Comparison of ENCODE assay signal across 1 cellular context in the genomic region with DNA sequence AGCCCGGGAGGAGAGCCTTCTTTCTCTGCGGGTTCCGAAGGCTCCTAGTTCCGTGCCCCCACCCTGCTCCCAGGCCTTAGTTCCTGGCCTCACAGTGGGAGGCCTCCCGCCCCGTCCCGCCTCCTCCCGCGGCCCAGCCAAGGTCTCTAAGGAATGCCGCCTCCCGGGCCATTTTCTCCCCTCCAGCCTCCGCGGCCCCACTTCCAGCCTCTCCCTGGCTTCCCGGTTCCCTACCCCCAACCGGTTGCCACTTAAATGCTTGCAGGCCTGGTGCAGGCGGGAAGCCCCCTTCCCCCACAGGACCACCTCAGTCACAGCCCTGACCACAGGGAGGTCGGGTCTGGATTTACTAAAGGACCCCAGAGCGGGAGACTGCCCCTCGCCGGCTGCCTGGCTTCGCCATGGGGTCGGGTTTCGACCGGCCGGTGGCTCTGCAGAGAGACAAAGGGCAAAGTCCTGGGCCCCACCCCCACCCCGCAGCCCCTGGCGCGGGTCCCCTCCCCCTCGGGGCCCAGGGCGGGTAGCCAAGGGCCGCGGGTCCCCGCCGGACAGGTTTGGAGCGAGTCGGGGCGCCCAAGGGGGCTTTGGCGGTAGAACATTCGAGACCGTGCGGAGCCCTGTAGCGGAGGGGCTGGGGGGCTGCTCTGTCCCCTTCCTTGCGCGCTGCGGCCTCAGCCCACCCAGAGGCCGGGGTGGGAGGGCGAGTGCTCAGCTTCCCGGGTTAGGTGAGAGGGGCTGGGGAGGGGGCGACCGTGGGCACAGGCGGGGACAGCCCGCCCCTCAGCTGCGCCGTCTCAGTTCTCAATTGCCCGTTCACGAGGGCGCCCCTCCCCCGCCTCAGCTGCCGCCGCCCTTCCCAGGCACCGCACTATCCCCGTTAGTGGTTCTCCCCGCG.
TF ChIP-seq lines count a peak whose summit lies in the region.

No MANE protein-coding gene starts in this region.

TF ChIP-seq in WTC11, 78 proteins besides CTCF, POLR2A, EP300 and RAD21 (continued from another document and continues in another):
- TF ChIP-seq, protein P1, sequence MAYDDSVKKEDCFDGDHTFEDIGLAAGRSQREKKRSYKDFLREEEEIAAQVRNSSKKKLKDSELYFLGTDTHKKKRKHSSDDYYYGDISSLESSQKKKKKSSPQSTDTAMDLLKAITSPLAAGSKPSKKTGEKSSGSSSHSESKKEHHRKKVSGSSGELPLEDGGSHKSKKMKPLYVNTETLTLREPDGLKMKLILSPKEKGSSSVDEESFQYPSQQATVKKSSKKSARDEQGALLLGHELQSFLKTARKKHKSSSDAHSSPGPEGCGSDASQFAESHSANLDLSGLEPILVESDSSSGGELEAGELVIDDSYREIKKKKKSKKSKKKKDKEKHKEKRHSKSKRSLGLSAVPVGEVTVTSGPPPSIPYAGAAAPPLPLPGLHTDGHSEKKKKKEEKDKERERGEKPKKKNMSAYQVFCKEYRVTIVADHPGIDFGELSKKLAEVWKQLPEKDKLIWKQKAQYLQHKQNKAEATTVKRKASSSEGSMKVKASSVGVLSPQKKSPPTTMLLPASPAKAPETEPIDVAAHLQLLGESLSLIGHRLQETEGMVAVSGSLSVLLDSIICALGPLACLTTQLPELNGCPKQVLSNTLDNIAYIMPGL (CRISPR knock-in tag; IDR thresholded peaks at IDR 0.05) = 0 out of 2 replicates have a peak, but pooled peaks have one; percentile 23
- TF ChIP-seq PRRX2 (CRISPR knock-in tag; IDR thresholded peaks at IDR 0.05) = 0 out of 2 replicates have a peak, but pooled peaks have one; percentile 6
- TF ChIP-seq ZNF219 (CRISPR knock-in tag; IDR thresholded peaks at IDR 0.05; ENCODE audit: borderline replicate concordance) = no peak
- TF ChIP-seq, protein P2, sequence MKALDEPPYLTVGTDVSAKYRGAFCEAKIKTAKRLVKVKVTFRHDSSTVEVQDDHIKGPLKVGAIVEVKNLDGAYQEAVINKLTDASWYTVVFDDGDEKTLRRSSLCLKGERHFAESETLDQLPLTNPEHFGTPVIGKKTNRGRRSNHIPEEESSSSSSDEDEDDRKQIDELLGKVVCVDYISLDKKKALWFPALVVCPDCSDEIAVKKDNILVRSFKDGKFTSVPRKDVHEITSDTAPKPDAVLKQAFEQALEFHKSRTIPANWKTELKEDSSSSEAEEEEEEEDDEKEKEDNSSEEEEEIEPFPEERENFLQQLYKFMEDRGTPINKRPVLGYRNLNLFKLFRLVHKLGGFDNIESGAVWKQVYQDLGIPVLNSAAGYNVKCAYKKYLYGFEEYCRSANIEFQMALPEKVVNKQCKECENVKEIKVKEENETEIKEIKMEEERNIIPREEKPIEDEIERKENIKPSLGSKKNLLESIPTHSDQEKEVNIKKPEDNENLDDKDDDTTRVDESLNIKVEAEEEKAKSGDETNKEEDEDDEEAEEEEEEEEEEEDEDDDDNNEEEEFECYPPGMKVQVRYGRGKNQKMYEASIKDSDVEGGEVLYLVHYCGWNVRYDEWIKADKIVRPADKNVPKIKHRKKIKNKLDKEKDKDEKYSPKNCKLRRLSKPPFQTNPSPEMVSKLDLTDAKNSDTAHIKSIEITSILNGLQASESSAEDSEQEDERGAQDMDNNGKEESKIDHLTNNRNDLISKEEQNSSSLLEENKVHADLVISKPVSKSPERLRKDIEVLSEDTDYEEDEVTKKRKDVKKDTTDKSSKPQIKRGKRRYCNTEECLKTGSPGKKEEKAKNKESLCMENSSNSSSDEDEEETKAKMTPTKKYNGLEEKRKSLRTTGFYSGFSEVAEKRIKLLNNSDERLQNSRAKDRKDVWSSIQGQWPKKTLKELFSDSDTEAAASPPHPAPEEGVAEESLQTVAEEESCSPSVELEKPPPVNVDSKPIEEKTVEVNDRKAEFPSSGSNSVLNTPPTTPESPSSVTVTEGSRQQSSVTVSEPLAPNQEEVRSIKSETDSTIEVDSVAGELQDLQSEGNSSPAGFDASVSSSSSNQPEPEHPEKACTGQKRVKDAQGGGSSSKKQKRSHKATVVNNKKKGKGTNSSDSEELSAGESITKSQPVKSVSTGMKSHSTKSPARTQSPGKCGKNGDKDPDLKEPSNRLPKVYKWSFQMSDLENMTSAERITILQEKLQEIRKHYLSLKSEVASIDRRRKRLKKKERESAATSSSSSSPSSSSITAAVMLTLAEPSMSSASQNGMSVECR (CRISPR knock-in tag; IDR thresholded peaks at IDR 0.05; ENCODE audit: borderline replicate concordance) = 0 out of 2 replicates have a peak, but pooled peaks have one; percentile 45
- peak; percentile 59 for TF ChIP-seq ETV6 (CRISPR knock-in tag; IDR thresholded peaks at IDR 0.05)
- no peak for TF ChIP-seq CREM (CRISPR knock-in tag; IDR thresholded peaks at IDR 0.05)
- TF ChIP-seq SMAD3 (CRISPR knock-in tag; IDR thresholded peaks at IDR 0.05; ENCODE audit: borderline replicate concordance) = no peak
- TF ChIP-seq ZNF317 (CRISPR knock-in tag; IDR thresholded peaks at IDR 0.05; ENCODE audit: borderline replicate concordance, low read depth) = no peak
- peak; percentile 8 for TF ChIP-seq SP1 (CRISPR knock-in tag; conservative IDR thresholded peaks at IDR 0.05)
- no peak for TF ChIP-seq JAZF1 (CRISPR knock-in tag; IDR thresholded peaks at IDR 0.05)
- TF ChIP-seq, protein P3, sequence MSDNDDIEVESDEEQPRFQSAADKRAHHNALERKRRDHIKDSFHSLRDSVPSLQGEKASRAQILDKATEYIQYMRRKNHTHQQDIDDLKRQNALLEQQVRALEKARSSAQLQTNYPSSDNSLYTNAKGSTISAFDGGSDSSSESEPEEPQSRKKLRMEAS (CRISPR knock-in tag; IDR thresholded peaks at IDR 0.05) = peak; percentile 49; the same call in 1 of the 2 replicates
- TF ChIP-seq, protein P4, sequence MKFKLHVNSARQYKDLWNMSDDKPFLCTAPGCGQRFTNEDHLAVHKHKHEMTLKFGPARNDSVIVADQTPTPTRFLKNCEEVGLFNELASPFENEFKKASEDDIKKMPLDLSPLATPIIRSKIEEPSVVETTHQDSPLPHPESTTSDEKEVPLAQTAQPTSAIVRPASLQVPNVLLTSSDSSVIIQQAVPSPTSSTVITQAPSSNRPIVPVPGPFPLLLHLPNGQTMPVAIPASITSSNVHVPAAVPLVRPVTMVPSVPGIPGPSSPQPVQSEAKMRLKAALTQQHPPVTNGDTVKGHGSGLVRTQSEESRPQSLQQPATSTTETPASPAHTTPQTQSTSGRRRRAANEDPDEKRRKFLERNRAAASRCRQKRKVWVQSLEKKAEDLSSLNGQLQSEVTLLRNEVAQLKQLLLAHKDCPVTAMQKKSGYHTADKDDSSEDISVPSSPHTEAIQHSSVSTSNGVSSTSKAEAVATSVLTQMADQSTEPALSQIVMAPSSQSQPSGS (CRISPR knock-in tag; IDR thresholded peaks at IDR 0.05; ENCODE audit: borderline replicate concordance, low read depth) = no peak
- TF ChIP-seq, protein P5, sequence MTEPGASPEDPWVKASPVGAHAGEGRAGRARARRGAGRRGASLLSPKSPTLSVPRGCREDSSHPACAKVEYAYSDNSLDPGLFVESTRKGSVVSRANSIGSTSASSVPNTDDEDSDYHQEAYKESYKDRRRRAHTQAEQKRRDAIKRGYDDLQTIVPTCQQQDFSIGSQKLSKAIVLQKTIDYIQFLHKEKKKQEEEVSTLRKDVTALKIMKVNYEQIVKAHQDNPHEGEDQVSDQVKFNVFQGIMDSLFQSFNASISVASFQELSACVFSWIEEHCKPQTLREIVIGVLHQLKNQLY (CRISPR knock-in tag; IDR thresholded peaks at IDR 0.05) = no peak
- TF ChIP-seq JUN (CRISPR knock-in tag; IDR thresholded peaks at IDR 0.05) = no peak
- TF ChIP-seq, protein P6, sequence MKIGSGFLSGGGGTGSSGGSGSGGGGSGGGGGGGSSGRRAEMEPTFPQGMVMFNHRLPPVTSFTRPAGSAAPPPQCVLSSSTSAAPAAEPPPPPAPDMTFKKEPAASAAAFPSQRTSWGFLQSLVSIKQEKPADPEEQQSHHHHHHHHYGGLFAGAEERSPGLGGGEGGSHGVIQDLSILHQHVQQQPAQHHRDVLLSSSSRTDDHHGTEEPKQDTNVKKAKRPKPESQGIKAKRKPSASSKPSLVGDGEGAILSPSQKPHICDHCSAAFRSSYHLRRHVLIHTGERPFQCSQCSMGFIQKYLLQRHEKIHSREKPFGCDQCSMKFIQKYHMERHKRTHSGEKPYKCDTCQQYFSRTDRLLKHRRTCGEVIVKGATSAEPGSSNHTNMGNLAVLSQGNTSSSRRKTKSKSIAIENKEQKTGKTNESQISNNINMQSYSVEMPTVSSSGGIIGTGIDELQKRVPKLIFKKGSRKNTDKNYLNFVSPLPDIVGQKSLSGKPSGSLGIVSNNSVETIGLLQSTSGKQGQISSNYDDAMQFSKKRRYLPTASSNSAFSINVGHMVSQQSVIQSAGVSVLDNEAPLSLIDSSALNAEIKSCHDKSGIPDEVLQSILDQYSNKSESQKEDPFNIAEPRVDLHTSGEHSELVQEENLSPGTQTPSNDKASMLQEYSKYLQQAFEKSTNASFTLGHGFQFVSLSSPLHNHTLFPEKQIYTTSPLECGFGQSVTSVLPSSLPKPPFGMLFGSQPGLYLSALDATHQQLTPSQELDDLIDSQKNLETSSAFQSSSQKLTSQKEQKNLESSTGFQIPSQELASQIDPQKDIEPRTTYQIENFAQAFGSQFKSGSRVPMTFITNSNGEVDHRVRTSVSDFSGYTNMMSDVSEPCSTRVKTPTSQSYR (CRISPR knock-in tag; IDR thresholded peaks at IDR 0.05) = peak; percentile 49; the same call in 1 of the 2 replicates
- no peak for TF ChIP-seq FOXJ3 (CRISPR knock-in tag; IDR thresholded peaks at IDR 0.05; ENCODE audit: borderline replicate concordance)
- TF ChIP-seq, protein P7, sequence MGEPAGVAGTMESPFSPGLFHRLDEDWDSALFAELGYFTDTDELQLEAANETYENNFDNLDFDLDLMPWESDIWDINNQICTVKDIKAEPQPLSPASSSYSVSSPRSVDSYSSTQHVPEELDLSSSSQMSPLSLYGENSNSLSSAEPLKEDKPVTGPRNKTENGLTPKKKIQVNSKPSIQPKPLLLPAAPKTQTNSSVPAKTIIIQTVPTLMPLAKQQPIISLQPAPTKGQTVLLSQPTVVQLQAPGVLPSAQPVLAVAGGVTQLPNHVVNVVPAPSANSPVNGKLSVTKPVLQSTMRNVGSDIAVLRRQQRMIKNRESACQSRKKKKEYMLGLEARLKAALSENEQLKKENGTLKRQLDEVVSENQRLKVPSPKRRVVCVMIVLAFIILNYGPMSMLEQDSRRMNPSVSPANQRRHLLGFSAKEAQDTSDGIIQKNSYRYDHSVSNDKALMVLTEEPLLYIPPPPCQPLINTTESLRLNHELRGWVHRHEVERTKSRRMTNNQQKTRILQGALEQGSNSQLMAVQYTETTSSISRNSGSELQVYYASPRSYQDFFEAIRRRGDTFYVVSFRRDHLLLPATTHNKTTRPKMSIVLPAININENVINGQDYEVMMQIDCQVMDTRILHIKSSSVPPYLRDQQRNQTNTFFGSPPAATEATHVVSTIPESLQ (CRISPR knock-in tag; IDR thresholded peaks at IDR 0.05) = no peak
- TF ChIP-seq, protein P8, sequence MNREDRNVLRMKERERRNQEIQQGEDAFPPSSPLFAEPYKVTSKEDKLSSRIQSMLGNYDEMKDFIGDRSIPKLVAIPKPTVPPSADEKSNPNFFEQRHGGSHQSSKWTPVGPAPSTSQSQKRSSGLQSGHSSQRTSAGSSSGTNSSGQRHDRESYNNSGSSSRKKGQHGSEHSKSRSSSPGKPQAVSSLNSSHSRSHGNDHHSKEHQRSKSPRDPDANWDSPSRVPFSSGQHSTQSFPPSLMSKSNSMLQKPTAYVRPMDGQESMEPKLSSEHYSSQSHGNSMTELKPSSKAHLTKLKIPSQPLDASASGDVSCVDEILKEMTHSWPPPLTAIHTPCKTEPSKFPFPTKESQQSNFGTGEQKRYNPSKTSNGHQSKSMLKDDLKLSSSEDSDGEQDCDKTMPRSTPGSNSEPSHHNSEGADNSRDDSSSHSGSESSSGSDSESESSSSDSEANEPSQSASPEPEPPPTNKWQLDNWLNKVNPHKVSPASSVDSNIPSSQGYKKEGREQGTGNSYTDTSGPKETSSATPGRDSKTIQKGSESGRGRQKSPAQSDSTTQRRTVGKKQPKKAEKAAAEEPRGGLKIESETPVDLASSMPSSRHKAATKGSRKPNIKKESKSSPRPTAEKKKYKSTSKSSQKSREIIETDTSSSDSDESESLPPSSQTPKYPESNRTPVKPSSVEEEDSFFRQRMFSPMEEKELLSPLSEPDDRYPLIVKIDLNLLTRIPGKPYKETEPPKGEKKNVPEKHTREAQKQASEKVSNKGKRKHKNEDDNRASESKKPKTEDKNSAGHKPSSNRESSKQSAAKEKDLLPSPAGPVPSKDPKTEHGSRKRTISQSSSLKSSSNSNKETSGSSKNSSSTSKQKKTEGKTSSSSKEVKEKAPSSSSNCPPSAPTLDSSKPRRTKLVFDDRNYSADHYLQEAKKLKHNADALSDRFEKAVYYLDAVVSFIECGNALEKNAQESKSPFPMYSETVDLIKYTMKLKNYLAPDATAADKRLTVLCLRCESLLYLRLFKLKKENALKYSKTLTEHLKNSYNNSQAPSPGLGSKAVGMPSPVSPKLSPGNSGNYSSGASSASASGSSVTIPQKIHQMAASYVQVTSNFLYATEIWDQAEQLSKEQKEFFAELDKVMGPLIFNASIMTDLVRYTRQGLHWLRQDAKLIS (CRISPR knock-in tag; IDR thresholded peaks at IDR 0.05; ENCODE audit: borderline replicate concordance) = 0 out of 2 replicates have a peak, but pooled peaks have one; percentile 53
- TF ChIP-seq, protein P9, sequence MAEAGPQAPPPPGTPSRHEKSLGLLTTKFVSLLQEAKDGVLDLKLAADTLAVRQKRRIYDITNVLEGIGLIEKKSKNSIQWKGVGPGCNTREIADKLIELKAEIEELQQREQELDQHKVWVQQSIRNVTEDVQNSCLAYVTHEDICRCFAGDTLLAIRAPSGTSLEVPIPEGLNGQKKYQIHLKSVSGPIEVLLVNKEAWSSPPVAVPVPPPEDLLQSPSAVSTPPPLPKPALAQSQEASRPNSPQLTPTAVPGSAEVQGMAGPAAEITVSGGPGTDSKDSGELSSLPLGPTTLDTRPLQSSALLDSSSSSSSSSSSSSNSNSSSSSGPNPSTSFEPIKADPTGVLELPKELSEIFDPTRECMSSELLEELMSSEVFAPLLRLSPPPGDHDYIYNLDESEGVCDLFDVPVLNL (CRISPR knock-in tag; IDR thresholded peaks at IDR 0.05; ENCODE audit: borderline replicate concordance, low read depth) = peak; percentile 54; the same call in 1 of the 2 replicates
- 0 out of 2 replicates have a peak, but pooled peaks have one; percentile 2 for TF ChIP-seq KAT7 (CRISPR knock-in tag; IDR thresholded peaks at IDR 0.05; ENCODE audit: borderline replicate concordance)
- TF ChIP-seq, protein P10, sequence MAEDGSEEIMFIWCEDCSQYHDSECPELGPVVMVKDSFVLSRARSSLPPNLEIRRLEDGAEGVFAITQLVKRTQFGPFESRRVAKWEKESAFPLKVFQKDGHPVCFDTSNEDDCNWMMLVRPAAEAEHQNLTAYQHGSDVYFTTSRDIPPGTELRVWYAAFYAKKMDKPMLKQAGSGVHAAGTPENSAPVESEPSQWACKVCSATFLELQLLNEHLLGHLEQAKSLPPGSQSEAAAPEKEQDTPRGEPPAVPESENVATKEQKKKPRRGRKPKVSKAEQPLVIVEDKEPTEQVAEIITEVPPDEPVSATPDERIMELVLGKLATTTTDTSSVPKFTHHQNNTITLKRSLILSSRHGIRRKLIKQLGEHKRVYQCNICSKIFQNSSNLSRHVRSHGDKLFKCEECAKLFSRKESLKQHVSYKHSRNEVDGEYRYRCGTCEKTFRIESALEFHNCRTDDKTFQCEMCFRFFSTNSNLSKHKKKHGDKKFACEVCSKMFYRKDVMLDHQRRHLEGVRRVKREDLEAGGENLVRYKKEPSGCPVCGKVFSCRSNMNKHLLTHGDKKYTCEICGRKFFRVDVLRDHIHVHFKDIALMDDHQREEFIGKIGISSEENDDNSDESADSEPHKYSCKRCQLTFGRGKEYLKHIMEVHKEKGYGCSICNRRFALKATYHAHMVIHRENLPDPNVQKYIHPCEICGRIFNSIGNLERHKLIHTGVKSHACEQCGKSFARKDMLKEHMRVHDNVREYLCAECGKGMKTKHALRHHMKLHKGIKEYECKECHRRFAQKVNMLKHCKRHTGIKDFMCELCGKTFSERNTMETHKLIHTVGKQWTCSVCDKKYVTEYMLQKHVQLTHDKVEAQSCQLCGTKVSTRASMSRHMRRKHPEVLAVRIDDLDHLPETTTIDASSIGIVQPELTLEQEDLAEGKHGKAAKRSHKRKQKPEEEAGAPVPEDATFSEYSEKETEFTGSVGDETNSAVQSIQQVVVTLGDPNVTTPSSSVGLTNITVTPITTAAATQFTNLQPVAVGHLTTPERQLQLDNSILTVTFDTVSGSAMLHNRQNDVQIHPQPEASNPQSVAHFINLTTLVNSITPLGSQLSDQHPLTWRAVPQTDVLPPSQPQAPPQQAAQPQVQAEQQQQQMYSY (CRISPR knock-in tag; IDR thresholded peaks at IDR 0.05) = no peak
- TF ChIP-seq ZNF423 (CRISPR knock-in tag; IDR thresholded peaks at IDR 0.05) = peak; percentile 83
